In the genomic region with DNA sequence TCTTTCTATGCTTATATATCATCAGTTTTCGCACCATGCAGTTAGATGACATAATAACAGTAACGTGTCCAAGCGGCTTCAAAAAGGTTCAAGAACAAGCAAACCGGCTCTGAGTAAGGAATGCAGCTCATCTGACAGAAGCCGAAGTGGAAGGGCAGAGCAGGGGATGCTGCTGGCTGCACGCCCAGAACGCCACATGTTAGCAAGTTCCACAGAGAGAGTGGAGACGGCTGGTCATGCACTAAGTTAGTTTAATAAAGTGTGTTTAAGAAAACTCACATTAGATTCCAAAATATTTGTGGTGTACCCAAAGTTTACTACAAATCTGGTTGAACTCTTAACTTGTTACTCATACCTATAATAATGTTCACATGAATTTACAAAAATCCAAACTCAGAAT, we compare ENCODE assay signal across 1 cellular context.
TF ChIP-seq lines count a peak whose summit lies in the region.

No MANE protein-coding gene starts in this region.

TF ChIP-seq in GM23338, 12 proteins besides CTCF, POLR2A, EP300 and RAD21 (continued from another document):
- TF ChIP-seq, protein P1, sequence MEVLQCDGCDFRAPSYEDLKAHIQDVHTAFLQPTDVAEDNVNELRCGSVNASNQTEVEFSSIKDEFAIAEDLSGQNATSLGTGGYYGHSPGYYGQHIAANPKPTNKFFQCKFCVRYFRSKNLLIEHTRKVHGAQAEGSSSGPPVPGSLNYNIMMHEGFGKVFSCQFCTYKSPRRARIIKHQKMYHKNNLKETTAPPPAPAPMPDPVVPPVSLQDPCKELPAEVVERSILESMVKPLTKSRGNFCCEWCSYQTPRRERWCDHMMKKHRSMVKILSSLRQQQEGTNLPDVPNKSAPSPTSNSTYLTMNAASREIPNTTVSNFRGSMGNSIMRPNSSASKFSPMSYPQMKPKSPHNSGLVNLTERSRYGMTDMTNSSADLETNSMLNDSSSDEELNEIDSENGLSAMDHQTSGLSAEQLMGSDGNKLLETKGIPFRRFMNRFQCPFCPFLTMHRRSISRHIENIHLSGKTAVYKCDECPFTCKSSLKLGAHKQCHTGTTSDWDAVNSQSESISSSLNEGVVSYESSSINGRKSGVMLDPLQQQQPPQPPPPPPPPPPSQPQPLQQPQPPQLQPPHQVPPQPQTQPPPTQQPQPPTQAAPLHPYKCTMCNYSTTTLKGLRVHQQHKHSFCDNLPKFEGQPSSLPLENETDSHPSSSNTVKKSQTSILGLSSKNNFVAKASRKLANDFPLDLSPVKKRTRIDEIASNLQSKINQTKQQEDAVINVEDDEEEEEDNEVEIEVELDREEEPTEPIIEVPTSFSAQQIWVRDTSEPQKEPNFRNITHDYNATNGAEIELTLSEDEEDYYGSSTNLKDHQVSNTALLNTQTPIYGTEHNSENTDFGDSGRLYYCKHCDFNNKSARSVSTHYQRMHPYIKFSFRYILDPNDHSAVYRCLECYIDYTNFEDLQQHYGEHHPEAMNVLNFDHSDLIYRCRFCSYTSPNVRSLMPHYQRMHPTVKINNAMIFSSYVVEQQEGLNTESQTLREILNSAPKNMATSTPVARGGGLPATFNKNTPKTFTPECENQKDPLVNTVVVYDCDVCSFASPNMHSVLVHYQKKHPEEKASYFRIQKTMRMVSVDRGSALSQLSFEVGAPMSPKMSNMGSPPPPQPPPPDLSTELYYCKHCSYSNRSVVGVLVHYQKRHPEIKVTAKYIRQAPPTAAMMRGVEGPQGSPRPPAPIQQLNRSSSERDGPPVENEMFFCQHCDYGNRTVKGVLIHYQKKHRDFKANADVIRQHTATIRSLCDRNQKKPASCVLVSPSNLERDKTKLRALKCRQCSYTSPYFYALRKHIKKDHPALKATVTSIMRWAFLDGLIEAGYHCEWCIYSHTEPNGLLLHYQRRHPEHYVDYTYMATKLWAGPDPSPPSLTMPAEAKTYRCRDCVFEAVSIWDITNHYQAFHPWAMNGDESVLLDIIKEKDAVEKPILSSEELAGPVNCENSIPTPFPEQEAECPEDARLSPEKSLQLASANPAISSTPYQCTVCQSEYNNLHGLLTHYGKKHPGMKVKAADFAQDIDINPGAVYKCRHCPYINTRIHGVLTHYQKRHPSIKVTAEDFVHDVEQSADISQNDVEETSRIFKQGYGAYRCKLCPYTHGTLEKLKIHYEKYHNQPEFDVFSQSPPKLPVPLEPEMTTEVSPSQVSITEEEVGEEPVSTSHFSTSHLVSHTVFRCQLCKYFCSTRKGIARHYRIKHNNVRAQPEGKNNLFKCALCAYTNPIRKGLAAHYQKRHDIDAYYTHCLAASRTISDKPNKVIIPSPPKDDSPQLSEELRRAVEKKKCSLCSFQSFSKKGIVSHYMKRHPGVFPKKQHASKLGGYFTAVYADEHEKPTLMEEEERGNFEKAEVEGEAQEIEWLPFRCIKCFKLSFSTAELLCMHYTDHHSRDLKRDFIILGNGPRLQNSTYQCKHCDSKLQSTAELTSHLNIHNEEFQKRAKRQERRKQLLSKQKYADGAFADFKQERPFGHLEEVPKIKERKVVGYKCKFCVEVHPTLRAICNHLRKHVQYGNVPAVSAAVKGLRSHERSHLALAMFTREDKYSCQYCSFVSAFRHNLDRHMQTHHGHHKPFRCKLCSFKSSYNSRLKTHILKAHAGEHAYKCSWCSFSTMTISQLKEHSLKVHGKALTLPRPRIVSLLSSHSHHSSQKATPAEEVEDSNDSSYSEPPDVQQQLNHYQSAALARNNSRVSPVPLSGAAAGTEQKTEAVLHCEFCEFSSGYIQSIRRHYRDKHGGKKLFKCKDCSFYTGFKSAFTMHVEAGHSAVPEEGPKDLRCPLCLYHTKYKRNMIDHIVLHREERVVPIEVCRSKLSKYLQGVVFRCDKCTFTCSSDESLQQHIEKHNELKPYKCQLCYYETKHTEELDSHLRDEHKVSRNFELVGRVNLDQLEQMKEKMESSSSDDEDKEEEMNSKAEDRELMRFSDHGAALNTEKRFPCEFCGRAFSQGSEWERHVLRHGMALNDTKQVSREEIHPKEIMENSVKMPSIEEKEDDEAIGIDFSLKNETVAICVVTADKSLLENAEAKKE (CRISPR knock-in tag; IDR thresholded peaks at IDR 0.05) = no peak
- TF ChIP-seq STAT1 (IDR thresholded peaks at IDR 0.05; ENCODE audit: unreplicated experiment) (no peak), EZH2phosphoT487 (IDR thresholded peaks at IDR 0.05; ENCODE audit: unreplicated experiment) (no peak), POLR2AphosphoS5 (IDR thresholded peaks at IDR 0.05; ENCODE audit: low read depth) (no peak), JUNB (IDR thresholded peaks at IDR 0.05; ENCODE audit: unreplicated experiment) (no peak)
- TF ChIP-seq, protein P2, sequence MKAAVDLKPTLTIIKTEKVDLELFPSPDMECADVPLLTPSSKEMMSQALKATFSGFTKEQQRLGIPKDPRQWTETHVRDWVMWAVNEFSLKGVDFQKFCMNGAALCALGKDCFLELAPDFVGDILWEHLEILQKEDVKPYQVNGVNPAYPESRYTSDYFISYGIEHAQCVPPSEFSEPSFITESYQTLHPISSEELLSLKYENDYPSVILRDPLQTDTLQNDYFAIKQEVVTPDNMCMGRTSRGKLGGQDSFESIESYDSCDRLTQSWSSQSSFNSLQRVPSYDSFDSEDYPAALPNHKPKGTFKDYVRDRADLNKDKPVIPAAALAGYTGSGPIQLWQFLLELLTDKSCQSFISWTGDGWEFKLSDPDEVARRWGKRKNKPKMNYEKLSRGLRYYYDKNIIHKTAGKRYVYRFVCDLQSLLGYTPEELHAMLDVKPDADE (IDR thresholded peaks at IDR 0.05) = no peak
